15 cellular contexts compared by ENCODE assay signal in genomic region chr2:12727641-12728040, GRCh38. TPM values are rescaled to one million over a fixed set of nuclear protein-coding genes. Genes with fewer than 3 reads are reported as not detected.
A peak's percentile ranks its signal among the peaks of the same experiment; 100 is the strongest.
DNase-seq lines count a peak whose midpoint lies in the region; ATAC-seq, FAIRE-seq and TF ChIP-seq lines count a peak whose summit lies in the region.
"Had no signal": no experiment of that assay in that cellular context is flagged by ENCODE, and none has a peak within 500 bp of the region (broad histone marks: within the 10 kb centered on the region; RNA-seq: fewer than 3 reads in every experiment).

No MANE protein-coding gene starts in this region.

- H4K20me1 ChIP-seq in MM.1S (ENCODE audit: insufficient read depth, low read length) (no peaks in the 10 kb centered on the region), astrocyte (ENCODE audit: insufficient read depth, low read length) (peaks cover 66% of the 10 kb centered on the region)

- FAIRE-seq in astrocyte (lab: Jason Lieb, UNC) = no peak

- no peaks in the 10 kb centered on the region for H3K79me2 ChIP-seq in MM.1S (ENCODE audit: low read length)
- H3K79me2 ChIP-seq in astrocyte (ENCODE audit: insufficient read depth, low read length) = peaks cover 100% of the 10 kb centered on the region

- H3K27ac ChIP-seq in MM.1S (ENCODE audit: low read length) = peak overlapping the region; percentile 84; the same call in 1 of the 2 replicates
- peak overlapping the region; percentile 35 for H3K27ac ChIP-seq in astrocyte (ENCODE audit: low read depth, low read length)

- H3F3A ChIP-seq in MM.1S (ENCODE audit: insufficient read depth, low read length) = peaks cover 19% of the 10 kb centered on the region

- H3K4me2 ChIP-seq in MM.1S (ENCODE audit: low read depth, low read length) = peak overlapping the region; percentile 51; the same call in 1 of the 2 replicates
- peak overlapping the region; percentile 22 for H3K4me2 ChIP-seq in astrocyte (ENCODE audit: low read length)

- H3K9me3 Mint-ChIP-seq in activated CD4-positive, alpha-beta T cell treated with anti-CD3 and anti-CD28 coated beads for 36 hours (ENCODE audit: low read depth) = no peaks in the 10 kb centered on the region
- no peaks in the 10 kb centered on the region for H3K9me3 Mint-ChIP-seq in astrocyte (ENCODE audit: unreplicated experiment)
- H3K9me3 Mint-ChIP-seq in natural killer cell treated with Interleukin-12 subunit alpha and Interleukin-12 subunit beta and Interleukin-15 and Interleukin-18, amount 100 ng/mL, for 72 hours = no peaks in the 10 kb centered on the region

- intact Hi-C loops in activated CD4-positive, alpha-beta T cell treated with anti-CD3 and anti-CD28 coated beads for 36 hours (cut with DNase I, micrococcal nuclease) = no loop called here

- CTCF ChIA-PET in activated CD4-positive, alpha-beta T cell treated with anti-CD3 and anti-CD28 coated beads for 36 hours (lab: Charles Lee) = interaction anchor here (0.6 to 1.7 kb wide), 3 partner anchors 10 to 115 kb away, joined by 3 to 7 read pairs (median 3); no protein-coding TSS in a partner anchor

- H3K9me3 ChIP-seq in MM.1S (replicated peaks; ENCODE audit: insufficient read depth, low read length) (no peaks in the 10 kb centered on the region), astrocyte (ENCODE audit: insufficient read depth, low read depth, low read length) (no peaks in the 10 kb centered on the region)
- H3K9me3 ChIP-seq: Caco-2, upper lobe of left lung had no signal

- POLR2A ChIA-PET in activated CD4-positive, alpha-beta T cell treated with anti-CD3 and anti-CD28 coated beads for 36 hours (lab: Charles Lee) = no interaction called here

- H2AFZ ChIP-seq in MM.1S (ENCODE audit: low read length) (no peak overlapping the region), astrocyte (ENCODE audit: low read depth, low read length) (no peak overlapping the region)

- ATAC-seq in activated CD4-positive, alpha-beta T cell treated with anti-CD3 and anti-CD28 coated beads for 36 hours = no peak
- no peak for ATAC-seq in natural killer cell treated with Interleukin-12 subunit alpha and Interleukin-12 subunit beta and Interleukin-15 and Interleukin-18, amount 100 ng/mL, for 72 hours
- no peak for ATAC-seq in HG02759 (IDR thresholded peaks at IDR 0.05; ENCODE audit: unreplicated experiment)

- peaks cover 31% of the 10 kb centered on the region for H3K4me1 ChIP-seq in MM.1S (ENCODE audit: low read length)
- peaks cover 31% of the 10 kb centered on the region for H3K4me1 ChIP-seq in astrocyte (ENCODE audit: insufficient read depth, low read length)
- H3K4me1 ChIP-seq: Caco-2 had no signal

- peaks cover 86% of the 10 kb centered on the region for H3K4me1 Mint-ChIP-seq in activated CD4-positive, alpha-beta T cell treated with anti-CD3 and anti-CD28 coated beads for 36 hours
- peaks cover 13% of the 10 kb centered on the region for H3K4me1 Mint-ChIP-seq in astrocyte (ENCODE audit: low read depth, unreplicated experiment)
- H3K4me1 Mint-ChIP-seq in natural killer cell treated with Interleukin-12 subunit alpha and Interleukin-12 subunit beta and Interleukin-15 and Interleukin-18, amount 100 ng/mL, for 72 hours (ENCODE audit: low read depth in 2 of 2) = peaks cover 78 to 87% of the 10 kb centered on the region in 2 donors

- no peak overlapping the region for H3K4me3 Mint-ChIP-seq in activated CD4-positive, alpha-beta T cell treated with anti-CD3 and anti-CD28 coated beads for 36 hours
- no peak overlapping the region for H3K4me3 Mint-ChIP-seq in astrocyte (ENCODE audit: unreplicated experiment)
- peak overlapping the region; percentile 79 for H3K4me3 Mint-ChIP-seq in natural killer cell treated with Interleukin-12 subunit alpha and Interleukin-12 subunit beta and Interleukin-15 and Interleukin-18, amount 100 ng/mL, for 72 hours

- H3K4me3 ChIP-seq in MM.1S (ENCODE audit: low read length) (0 out of 2 replicates have a peak overlapping the region, but pooled peaks have one; percentile 22), astrocyte (ENCODE audit: insufficient read depth, low read depth, low read length) (no peak overlapping the region)
- H3K4me3 ChIP-seq: upper lobe of left lung had no signal

- DNase-seq in activated CD4-positive, alpha-beta T cell treated with anti-CD3 and anti-CD28 coated beads for 36 hours = no peak
- DNase-seq in activated CD4-positive, alpha-beta T cell treated with anti-CD3 and anti-CD28 coated beads, Interleukin-2, amount 50 U/mL, for 1 hour = no peak
- no peak for DNase-seq in MM.1S
- no peak for DNase-seq in astrocyte (ENCODE audit: low read depth)
- no peak for DNase-seq in natural killer cell treated with Interleukin-12 subunit alpha and Interleukin-12 subunit beta and Interleukin-15 and Interleukin-18, amount 100 ng/mL, for 72 hours (ENCODE audit: low spot score)
- no peak for DNase-seq in NCI-H1417 treated with DMSO at 0.1 percent for 48 hours (lab: John Stamatoyannopoulos, UW)
- no peak for DNase-seq in MV-4-11 (lab: John Stamatoyannopoulos, UW)
- DNase-seq: 8988T; Caco-2; NCI-H1436 treated with DMSO at 0.1 percent for 48 hours; NCI-H510A treated with DMSO at 0.1 percent for 48 hours; nucleus accumbens; stimulated activated CD4-positive, alpha-beta T cell treated with anti-CD3 and anti-CD28 coated beads, Interleukin-12 subunit alpha, Interleukin-12 subunit beta, amount 100 ng/mL, for 4 hours; upper lobe of left lung had no signal

- H3K27me3 Mint-ChIP-seq in activated CD4-positive, alpha-beta T cell treated with anti-CD3 and anti-CD28 coated beads for 36 hours = no peaks in the 10 kb centered on the region
- no peaks in the 10 kb centered on the region for H3K27me3 Mint-ChIP-seq in astrocyte (ENCODE audit: low read depth, unreplicated experiment)
- no peaks in the 10 kb centered on the region for H3K27me3 Mint-ChIP-seq in natural killer cell treated with Interleukin-12 subunit alpha and Interleukin-12 subunit beta and Interleukin-15 and Interleukin-18, amount 100 ng/mL, for 72 hours

- H3K36me3 ChIP-seq in MM.1S (replicated peaks; ENCODE audit: insufficient read depth, low read length) = no peaks in the 10 kb centered on the region
- peaks cover 39% of the 10 kb centered on the region for H3K36me3 ChIP-seq in astrocyte (ENCODE audit: insufficient read depth, low read length)

- peak overlapping the region; percentile 49 for H3K27ac Mint-ChIP-seq in activated CD4-positive, alpha-beta T cell treated with anti-CD3 and anti-CD28 coated beads for 36 hours
- H3K27ac Mint-ChIP-seq in astrocyte (ENCODE audit: unreplicated experiment) = no peak overlapping the region
- H3K27ac Mint-ChIP-seq in natural killer cell treated with Interleukin-12 subunit alpha and Interleukin-12 subunit beta and Interleukin-15 and Interleukin-18, amount 100 ng/mL, for 72 hours = peak overlapping the region; percentile 57 to 82

- H3K9ac ChIP-seq in MM.1S (ENCODE audit: low read length) (no peak overlapping the region), astrocyte (ENCODE audit: low read length) (no peak overlapping the region)

- H3K27me3 ChIP-seq in MM.1S (replicated peaks; ENCODE audit: insufficient read depth, low read length) (no peaks in the 10 kb centered on the region), astrocyte (ENCODE audit: insufficient read depth, low read length) (no peaks in the 10 kb centered on the region)
- H3K27me3 ChIP-seq: upper lobe of left lung had no signal

- H3K36me3 Mint-ChIP-seq in activated CD4-positive, alpha-beta T cell treated with anti-CD3 and anti-CD28 coated beads for 36 hours (ENCODE audit: low read depth) = peaks cover 10% of the 10 kb centered on the region
- H3K36me3 Mint-ChIP-seq in astrocyte (ENCODE audit: low read depth, unreplicated experiment) = peaks cover 45% of the 10 kb centered on the region
- peaks cover 7% of the 10 kb centered on the region for H3K36me3 Mint-ChIP-seq in natural killer cell treated with Interleukin-12 subunit alpha and Interleukin-12 subunit beta and Interleukin-15 and Interleukin-18, amount 100 ng/mL, for 72 hours

- H3K9me2 ChIP-seq in MM.1S (replicated peaks; ENCODE audit: insufficient read depth, low read length) = no peaks in the 10 kb centered on the region

- TF ChIP-seq CTCF in MM.1S (IDR thresholded peaks at IDR 0.05; ENCODE audit: low read length) = no peak
- TF ChIP-seq CTCF in astrocyte (IDR thresholded peaks at IDR 0.05; ENCODE audit: insufficient read depth, low read depth, low read length) = no peak

RNA-seq across cellular contexts. Expression of gene TRIB2, which starts 10.9 kb away (rescaled TPM):
- total RNA-seq in activated CD4-positive, alpha-beta T cell treated with anti-CD3 and anti-CD28 coated beads for 36 hours = 1 to 10 TPM; 2.7 to 3.7 TPM
- 22.6 and 28.6 TPM in 2 replicates for total RNA-seq in astrocyte
- 10 to 100 TPM in 1 of 2 donors, 1 to 10 TPM in 1; 8.7 to 12.3 TPM for total RNA-seq in natural killer cell treated with Interleukin-12 subunit alpha and Interleukin-12 subunit beta and Interleukin-15 and Interleukin-18, amount 100 ng/mL, for 72 hours
